In genomic region chr12:43766291-43766690, GRCh38 we compare ENCODE assay signal across 33 cellular contexts. TPM values are rescaled to one million over a fixed set of nuclear protein-coding genes. Genes with fewer than 3 reads are reported as not detected.
DNase-seq lines count a peak whose midpoint lies in the region; ATAC-seq, FAIRE-seq and TF ChIP-seq lines count a peak whose summit lies in the region.
"Had no signal": no experiment of that assay in that cellular context is flagged by ENCODE, and none has a peak within 500 bp of the region (broad histone marks: within the 10 kb centered on the region; RNA-seq: fewer than 3 reads in every experiment).

No MANE protein-coding gene starts in this region.

- H3K36me3 ChIP-seq in IMR-90 (ENCODE audit: control insufficient read depth, insufficient read depth, low read length), result peaks cover 4% of the 10 kb centered on the region
- H3K36me3 ChIP-seq in CD4-positive, alpha-beta memory T cell (ENCODE audit: insufficient read depth, low read length), result peaks cover 17% of the 10 kb centered on the region
- H3K36me3 ChIP-seq: BE2C, colonic mucosa had no signal

- H3K36me3 Mint-ChIP-seq in CD4-positive, alpha-beta memory T cell, result peaks cover 31 to 36% of the 10 kb centered on the region in 2 donors
- H3K36me3 Mint-ChIP-seq: stimulated activated effector memory CD8-positive, alpha-beta T cell treated with anti-CD3 and anti-CD28 coated beads, Interleukin-12 subunit alpha, Interleukin-12 subunit beta, amount 100 ng/mL, for 72 hours had no signal

- no peak overlapping the region for H4K5ac ChIP-seq in IMR-90 (ENCODE audit: low read depth, low read length)

- no peak overlapping the region for H3K4me3 Mint-ChIP-seq in CD4-positive, alpha-beta memory T cell
- H3K4me3 Mint-ChIP-seq: activated T-cell treated with anti-CD3 and anti-CD28 coated beads, Interleukin-2, amount 50 U/mL, for 72 hours; CD8-positive, alpha-beta memory T cell; natural killer cell; stimulated activated effector memory CD8-positive, alpha-beta T cell treated with anti-CD3 and anti-CD28 coated beads, Interleukin-12 subunit alpha, Interleukin-12 subunit beta, amount 100 ng/mL, for 72 hours; T-helper 1 cell treated with Interleukin-12 subunit alpha and Interleukin-12 subunit beta and Interleukin-4 antibody, amounts not matched to agents 30 μg/mL and 1 μg/mL, for 36 hours had no signal

- TF ChIP-seq RAD21 in IMR-90 (IDR thresholded peaks at IDR 0.05; ENCODE audit: low read length), result no peak

- DNase-seq in EL (peak; percentile 39), IMR-90 (peak; percentile 19), cardiac fibroblast (ENCODE audit: low read depth in 2 of 2) (peak; percentile 38 to 52), foreskin melanocyte (peak; percentile 54), GM12891 (ENCODE audit: insufficient read length, low spot score) (no peak), OCI-M1 (lab: John Stamatoyannopoulos, UW) (no peak), SIG-M5 treated with dmso at 0.1 percent for 504 hours (lab: John Stamatoyannopoulos, UW; ENCODE audit: unreplicated experiment) (no peak)
- DNase-seq in CD4-positive, alpha-beta memory T cell, result no peak
- DNase-seq: activated CD4-positive, alpha-beta T cell treated with anti-CD3 and anti-CD28 coated beads, Interleukin-2, amount 50 U/mL, for 48 hours; activated CD4-positive, CD25-positive, alpha-beta regulatory T cell; activated T-cell treated with anti-CD3 and anti-CD28 coated beads, Interleukin-2, amount 50 U/mL, for 72 hours; adrenal gland; BE2C; CD8-positive, alpha-beta memory T cell; colonic mucosa; DMS 273 treated with DMSO at 0.1 percent for 48 hours; effector CD8-positive, alpha-beta T cell; heart right ventricle; lower lobe of right lung; mucosa of descending colon; natural killer cell; NCI-H1092; NCI-H1694 treated with DMSO at 0.1 percent for 48 hours; NCI-H446 treated with DMSO at 0.1 percent for 48 hours; NCI-H774; nucleus accumbens; RPMI8226; transverse colon had no signal

- H3K14ac ChIP-seq in IMR-90 (replicated peaks; ENCODE audit: low read depth, low read length), result no peak overlapping the region

- CTCF ChIA-PET in IMR-90 (lab: Yijun Ruan, JAX), result no interaction called here
- CTCF ChIA-PET in CD4-positive, alpha-beta memory T cell (lab: Charles Lee; ENCODE audit: partially characterized antibody), result interaction anchor here (0.7 kb wide), 1 partner anchor 116 kb away, joined by 3 read pairs; no protein-coding TSS in a partner anchor

- intact Hi-C loops in IMR-90 (cut with micrococcal nuclease), result no loop called here
- intact Hi-C loops in CD4-positive, alpha-beta memory T cell (cut with micrococcal nuclease), result no loop called here

- peaks cover 6% of the 10 kb centered on the region for H3K4me1 ChIP-seq in IMR-90 (ENCODE audit: control insufficient read depth, insufficient read depth, low read length)
- H3K4me1 ChIP-seq in CD4-positive, alpha-beta memory T cell (ENCODE audit: insufficient read depth, low read length), result peaks cover 24% of the 10 kb centered on the region
- H3K4me1 ChIP-seq: BE2C, colonic mucosa had no signal

- peak; percentile 74 for ATAC-seq in IMR-90 (ENCODE audit: low read depth)
- ATAC-seq: activated T-cell treated with anti-CD3 and anti-CD28 coated beads, Interleukin-2, amount 50 U/mL, for 72 hours; heart right ventricle; lower lobe of right lung; mucosa of descending colon; natural killer cell; stimulated activated effector memory CD8-positive, alpha-beta T cell treated with anti-CD3 and anti-CD28 coated beads, Interleukin-12 subunit alpha, Interleukin-12 subunit beta, amount 100 ng/mL, for 72 hours had no signal

- no peak overlapping the region for H2AFZ ChIP-seq in IMR-90 (replicated peaks; ENCODE audit: low read length, poor library complexity)

- dilution Hi-C loops in IMR-90 (cut with HindIII; ENCODE audit: low sequenced_read_pairs, unreplicated experiment), result no loop called here

- no peak for TF ChIP-seq CTCF in IMR-90 (conservative IDR thresholded peaks at IDR 0.05; ENCODE audit: low read depth, low read length)
- TF ChIP-seq CTCF in cardiac fibroblast (IDR thresholded peaks at IDR 0.05; ENCODE audit: low read depth, low read length), result no peak

- no peak overlapping the region for H2BK5ac ChIP-seq in IMR-90 (ENCODE audit: low read depth, low read length, poor library complexity, severe bottlenecking)

- H3K23ac ChIP-seq in IMR-90 (ENCODE audit: low read depth, low read length), result peak overlapping the region; percentile 4; the same call in 1 of the 2 replicates

- no peak for FAIRE-seq in GM12891 (lab: Jason Lieb, UNC)
- FAIRE-seq: G401.6 had no signal

- no peak overlapping the region for H3K27ac Mint-ChIP-seq in CD4-positive, alpha-beta memory T cell
- H3K27ac Mint-ChIP-seq: activated T-cell treated with anti-CD3 and anti-CD28 coated beads, Interleukin-2, amount 50 U/mL, for 72 hours; CD8-positive, alpha-beta memory T cell; natural killer cell; stimulated activated effector memory CD8-positive, alpha-beta T cell treated with anti-CD3 and anti-CD28 coated beads, Interleukin-12 subunit alpha, Interleukin-12 subunit beta, amount 100 ng/mL, for 72 hours; T-helper 1 cell treated with Interleukin-12 subunit alpha and Interleukin-12 subunit beta and Interleukin-4 antibody, amounts not matched to agents 30 μg/mL and 1 μg/mL, for 36 hours had no signal

- in situ Hi-C loops in IMR-90 (cut with MboI; ENCODE audit: low sequenced_read_pairs), result no loop called here

- H3K9me1 ChIP-seq in IMR-90 (ENCODE audit: insufficient read depth, low read length), result no peaks in the 10 kb centered on the region; the same call in 1 of the 2 replicates

- no peaks in the 10 kb centered on the region for H4K20me1 ChIP-seq in IMR-90 (ENCODE audit: insufficient read depth, low read length)

- H2AK9ac ChIP-seq in IMR-90 (replicated peaks; ENCODE audit: low read depth, low read length, poor library complexity), result no peak overlapping the region

- no peaks in the 10 kb centered on the region for H3K9me3 Mint-ChIP-seq in CD4-positive, alpha-beta memory T cell
- H3K9me3 Mint-ChIP-seq: activated T-cell treated with anti-CD3 and anti-CD28 coated beads, Interleukin-2, amount 50 U/mL, for 72 hours; CD8-positive, alpha-beta memory T cell; natural killer cell; stimulated activated effector memory CD8-positive, alpha-beta T cell treated with anti-CD3 and anti-CD28 coated beads, Interleukin-12 subunit alpha, Interleukin-12 subunit beta, amount 100 ng/mL, for 72 hours; T-helper 1 cell treated with Interleukin-12 subunit alpha and Interleukin-12 subunit beta and Interleukin-4 antibody, amounts not matched to agents 30 μg/mL and 1 μg/mL, for 36 hours had no signal

- no peaks in the 10 kb centered on the region for H3K27me3 ChIP-seq in IMR-90 (ENCODE audit: control insufficient read depth, insufficient read depth, low read length)
- H3K27me3 ChIP-seq in CD4-positive, alpha-beta memory T cell (ENCODE audit: insufficient read depth, low read length), result no peaks in the 10 kb centered on the region
- H3K27me3 ChIP-seq: adrenal gland, BE2C, colonic mucosa, heart right ventricle, transverse colon had no signal

- no peak overlapping the region for H3K4me3 ChIP-seq in IMR-90 (ENCODE audit: insufficient read depth, low read depth, low read length)
- H3K4me3 ChIP-seq in cardiac fibroblast (replicated peaks in 1 of 2; ENCODE audit: low read depth in 2 of 2, low read length in 2 of 2), result no peak overlapping the region
- H3K4me3 ChIP-seq in CD4-positive, alpha-beta memory T cell (ENCODE audit: low read length in 2 of 2), result no peak overlapping the region
- H3K4me3 ChIP-seq: adrenal gland, colonic mucosa, heart right ventricle, lower lobe of right lung, mucosa of descending colon, SK-N-MC, transverse colon had no signal

- peak overlapping the region; percentile 45; the same call in 1 of the 2 replicates for H3K4me2 ChIP-seq in IMR-90 (ENCODE audit: low read depth, low read length)

- H3K79me1 ChIP-seq in IMR-90 (ENCODE audit: low read depth in 1 of 2, low read length in 2 of 2), result peaks cover 3 to 8% of the 10 kb centered on the region in 2 experiments; a peak in 1 of 4 replicates

- no peak overlapping the region for H3K56ac ChIP-seq in IMR-90 (ENCODE audit: extremely low read depth, insufficient read depth, low read length)

- H4K91ac ChIP-seq in IMR-90 (ENCODE audit: insufficient read depth, low read depth, low read length), result no peak overlapping the region

- BruUV-seq in IMR-90 (replicated peaks; lab: Mats Ljungman, UMichigan), result no TSS peak

- H3K9me3 ChIP-seq in IMR-90 (ENCODE audit: control insufficient read depth, insufficient read depth, low read length), result no peaks in the 10 kb centered on the region
- no peaks in the 10 kb centered on the region for H3K9me3 ChIP-seq in CD4-positive, alpha-beta memory T cell (ENCODE audit: control insufficient read depth in 1 of 2, low read length in 2 of 2)
- H3K9me3 ChIP-seq: adrenal gland, BE2C, colonic mucosa, heart right ventricle, lower lobe of right lung, mucosa of descending colon, transverse colon had no signal

- POLR2A ChIA-PET in IMR-90 (lab: Charles Lee; ENCODE audit: unreplicated experiment), result no interaction called here
- POLR2A ChIA-PET in CD4-positive, alpha-beta memory T cell (lab: Charles Lee; ENCODE audit: partially characterized antibody), result no interaction called here

- H2BK20ac ChIP-seq in IMR-90 (ENCODE audit: low read depth, low read length), result no peak overlapping the region; the same call in 1 of the 2 replicates

- no peak overlapping the region for H3K4ac ChIP-seq in IMR-90 (ENCODE audit: low read depth, low read length)

- H3K9ac ChIP-seq in IMR-90 (ENCODE audit: low read depth, low read length), result no peak overlapping the region

- no peak overlapping the region for H3K27ac ChIP-seq in IMR-90 (ENCODE audit: insufficient read depth, low read length)
- H3K27ac ChIP-seq in CD4-positive, alpha-beta memory T cell (ENCODE audit: low read depth, low read length), result no peak overlapping the region
- H3K27ac ChIP-seq: adrenal gland, colonic mucosa, epithelial cell of prostate, heart right ventricle, lower lobe of right lung, SK-N-MC, transverse colon had no signal

- H4K8ac ChIP-seq in IMR-90 (ENCODE audit: low read depth in 2 of 2, low read length in 2 of 2), result no peak overlapping the region

- no peak overlapping the region for H2BK120ac ChIP-seq in IMR-90 (ENCODE audit: low read depth, low read length)

- TF ChIP-seq POLR2A in IMR-90 (IDR thresholded peaks at IDR 0.05; ENCODE audit: low read depth, low read length) (no peak), GM12891 (IDR thresholded peaks at IDR 0.05; ENCODE audit: low read depth, low read length) (no peak)

- H3K18ac ChIP-seq in IMR-90 (ENCODE audit: low read depth, low read length), result no peak overlapping the region

- H2BK15ac ChIP-seq in IMR-90 (ENCODE audit: low read depth, low read length), result no peak overlapping the region

- no peak overlapping the region for H2AK5ac ChIP-seq in IMR-90 (ENCODE audit: low read depth, low read length)

- H3K27me3 Mint-ChIP-seq in CD4-positive, alpha-beta memory T cell, result no peaks in the 10 kb centered on the region
- H3K27me3 Mint-ChIP-seq: CD8-positive, alpha-beta memory T cell had no signal

- peaks cover 28 to 46% (median 36%) of the 10 kb centered on the region in 4 donors for H3K4me1 Mint-ChIP-seq in CD4-positive, alpha-beta memory T cell

RNA-seq across cellular contexts. Expression of gene IRAK4, which starts 7.5 kb away (rescaled TPM):
- total RNA-seq in IMR-90 (2012; rRNA removed), result 27.6 and 30.8 TPM in 2 replicates
- 8.8 and 12.6 TPM in 2 replicates for polyA plus RNA-seq in IMR-90 (2012; rRNA removed)
- 2.5 and 2.9 TPM in 2 replicates for polyA plus RNA-seq in IMR-90 (2012; cell fraction: cytosol; rRNA removed)
- 5.8 and 30.1 TPM in 2 replicates for polyA plus RNA-seq in IMR-90 (2012; cell fraction: nucleus; rRNA removed; ENCODE audit: low replicate concordance)
- 12.4 TPM for polyA plus RNA-seq in GM12891 (2012; ENCODE audit: low read depth, missing spikeins)
- total RNA-seq in CD4-positive, alpha-beta memory T cell, result 10 to 100 TPM; 64.0 to 73.1 TPM
- 10 to 100 TPM; 31.3 to 35.9 TPM for polyA plus RNA-seq in CD4-positive, alpha-beta memory T cell

RNA-seq across cellular contexts. Expression of gene PUS7L, which starts 7.7 kb away (rescaled TPM):
- 44.8 and 58.6 TPM in 2 replicates for total RNA-seq in IMR-90 (2012; rRNA removed)
- 4.4 and 5.1 TPM in 2 replicates for polyA plus RNA-seq in IMR-90 (2012; rRNA removed)
- polyA plus RNA-seq in IMR-90 (2012; cell fraction: cytosol; rRNA removed), result 0.62 and 0.97 TPM in 2 replicates
- polyA plus RNA-seq in IMR-90 (2012; cell fraction: nucleus; rRNA removed; ENCODE audit: low replicate concordance), result 0.75 and 6.8 TPM in 2 replicates
- polyA plus RNA-seq in GM12891 (2012; ENCODE audit: low read depth, missing spikeins), result 4.5 TPM
- 10 to 100 TPM; 25.5 to 25.6 TPM for total RNA-seq in CD4-positive, alpha-beta memory T cell
- polyA plus RNA-seq in CD4-positive, alpha-beta memory T cell, result 10 to 100 TPM; 25.4 to 26.8 TPM

RNA-seq across cellular contexts. Expression of gene TWF1, which starts 39.8 kb away (rescaled TPM):
- total RNA-seq in IMR-90 (2012; rRNA removed), result 141 and 248 TPM in 2 replicates
- polyA plus RNA-seq in IMR-90 (2012; rRNA removed), result 49.7 and 67.0 TPM in 2 replicates
- 12.1 and 14.3 TPM in 2 replicates for polyA plus RNA-seq in IMR-90 (2012; cell fraction: cytosol; rRNA removed)
- 4.4 and 27.8 TPM in 2 replicates for polyA plus RNA-seq in IMR-90 (2012; cell fraction: nucleus; rRNA removed; ENCODE audit: low replicate concordance)
- polyA plus RNA-seq in GM12891 (2012; ENCODE audit: low read depth, missing spikeins), result 11.3 TPM
- total RNA-seq in CD4-positive, alpha-beta memory T cell, result 10 to 100 TPM; 31.0 to 32.4 TPM
- 10 to 100 TPM; 13.1 to 15.0 TPM for polyA plus RNA-seq in CD4-positive, alpha-beta memory T cell

Comparison
In these comparisons a context has a peak if more than half of its experiments do, and no peak if none do; other contexts are left out.
1. DNase-seq: peak in EL (single experiment), IMR-90 (single experiment), cardiac fibroblast (2 of 2) and foreskin melanocyte (single experiment); none in GM12891 (single experiment), CD4-positive, alpha-beta memory T cell (0 of 5), OCI-M1 (single experiment) and SIG-M5 treated with dmso at 0.1 percent for 504 hours (single experiment).